33 cellular contexts compared by ENCODE assay signal in genomic region chr16:48936811-48937210, GRCh38.
A peak's percentile ranks its signal among the peaks of the same experiment; 100 is the strongest.
DNase-seq lines count a peak whose midpoint lies in the region; ATAC-seq and TF ChIP-seq lines count a peak whose summit lies in the region.
"Had no signal": no experiment of that assay in that cellular context is flagged by ENCODE, and none has a peak within 500 bp of the region (broad histone marks: within the 10 kb centered on the region; RNA-seq: fewer than 3 reads in every experiment).

No MANE protein-coding gene starts in this region.

- H3K9me3 Mint-ChIP-seq in nephron progenitor cell = no peaks in the 10 kb centered on the region
- H3K9me3 Mint-ChIP-seq: CD8-positive, alpha-beta T cell had no signal

- H3K4me3 ChIP-seq in spleen (no peak overlapping the region), thyroid gland (replicated peaks in 1 of 3) (no peak overlapping the region), gastroesophageal sphincter (no peak overlapping the region)
- H3K4me3 ChIP-seq: A549; BLaER1; BLaER1 treated with 17β-estradiol and CSF1 and Interleukin-3, amounts not matched to agents 10 nM and 100 nM had no signal

- 75 to 96% (median 85%) methylated on average over 5 of the region's 5 CpGs for WGBS in spleen, 5 donors
- WGBS in thyroid gland, 2 donors = 36 to 63% methylated on average over 5 of the region's 5 CpGs
- 85 to 93% methylated on average over 3 to 4 of the region's 5 CpGs for WGBS in gastroesophageal sphincter (ENCODE audit: low coverage in 1 of 2), 2 donors

- no peak for TF ChIP-seq EP300 in gastroesophageal sphincter (IDR thresholded peaks at IDR 0.05)

- intact Hi-C loops in spleen (cut with DNase I; ENCODE audit: low total_unique reads) (no loop called here), thyroid gland (cut with DNase I) (no loop called here)

- TF ChIP-seq CTCF in nephron progenitor cell (IDR thresholded peaks at IDR 0.05) (no peak), spleen (IDR thresholded peaks at IDR 0.05 in 8 of 11, conservative IDR thresholded peaks at IDR 0.05 in 3 of 11) (no peak), thyroid gland (IDR thresholded peaks at IDR 0.05) (no peak), gastroesophageal sphincter (IDR thresholded peaks at IDR 0.05) (no peak)

- H3K4me1 ChIP-seq in spleen (no peaks in the 10 kb centered on the region), thyroid gland (peaks cover 21 to 30% of the 10 kb centered on the region in 2 donors), gastroesophageal sphincter (no peaks in the 10 kb centered on the region)
- H3K4me1 ChIP-seq: A549; BE2C; BLaER1; BLaER1 treated with 17β-estradiol and CSF1 and Interleukin-3, amounts not matched to agents 10 nM and 100 nM; Caco-2 had no signal

- no peak for ATAC-seq in GM21786 (IDR thresholded peaks at IDR 0.05; ENCODE audit: unreplicated experiment)
- ATAC-seq in gastroesophageal sphincter = no peak
- ATAC-seq: A549; CD8-positive, alpha-beta T cell had no signal

- H3K36me3 Mint-ChIP-seq in nephron progenitor cell (ENCODE audit: low read depth) = no peaks in the 10 kb centered on the region
- H3K36me3 Mint-ChIP-seq: CD14-positive monocyte; CD4-positive, alpha-beta memory T cell; CD4-positive, CD25-positive, alpha-beta regulatory T cell; CD8-positive, alpha-beta memory T cell; CD8-positive, alpha-beta T cell had no signal

- H3K27me3 ChIP-seq in spleen (replicated peaks in 1 of 7) (no peaks in the 10 kb centered on the region), thyroid gland (no peaks in the 10 kb centered on the region), gastroesophageal sphincter (no peaks in the 10 kb centered on the region)
- H3K27me3 ChIP-seq: BE2C; BLaER1; BLaER1 treated with 17β-estradiol and CSF1 and Interleukin-3, amounts not matched to agents 10 nM and 100 nM had no signal

- H3K36me3 ChIP-seq in spleen = no peaks in the 10 kb centered on the region
- no peaks in the 10 kb centered on the region for H3K36me3 ChIP-seq in thyroid gland
- no peaks in the 10 kb centered on the region for H3K36me3 ChIP-seq in gastroesophageal sphincter
- H3K36me3 ChIP-seq: BE2C; BLaER1; BLaER1 treated with 17β-estradiol and CSF1 and Interleukin-3, amounts not matched to agents 10 nM and 100 nM had no signal

- peak overlapping the region; percentile 18 for H3K27ac Mint-ChIP-seq in nephron progenitor cell
- H3K27ac Mint-ChIP-seq: B cell; CD14-positive monocyte; CD4-positive, alpha-beta memory T cell; CD4-positive, alpha-beta T cell; CD4-positive, CD25-positive, alpha-beta regulatory T cell; CD8-positive, alpha-beta memory T cell; CD8-positive, alpha-beta T cell had no signal

- H3K9me3 ChIP-seq in spleen = peaks cover 0 to 10% (median 0%) of the 10 kb centered on the region in 8 donors
- H3K9me3 ChIP-seq in thyroid gland = no peaks in the 10 kb centered on the region
- no peaks in the 10 kb centered on the region for H3K9me3 ChIP-seq in gastroesophageal sphincter

- no peak for TF ChIP-seq POLR2A in spleen (IDR thresholded peaks at IDR 0.05)
- no peak for TF ChIP-seq POLR2A in thyroid gland (IDR thresholded peaks at IDR 0.05)
- TF ChIP-seq POLR2A in gastroesophageal sphincter (IDR thresholded peaks at IDR 0.05) = no peak

- DNase-seq in nephron progenitor cell (no peak), spleen (peak; percentile 47), thyroid gland (peak; percentile 76 to 82)
- DNase-seq in stimulated activated naive CD4-positive, alpha-beta T cell treated with Interleukin-2 at 50 U/mL for 16 hours (lab: John Stamatoyannopoulos, UW) = no peak
- DNase-seq: 8988T; ACHN; AML-193; BE2C; C1 segment of cervical spinal cord; Caco-2; Calu3; CD4-positive, alpha-beta memory T cell; CD4-positive, alpha-beta T cell; CD4-positive, CD25-positive, alpha-beta regulatory T cell; CD8-positive, alpha-beta memory T cell; CD8-positive, alpha-beta T cell; COR-L47; DMS 273 treated with DMSO at 0.1 percent for 48 hours; DMS153; DMS53; DMS79; DMS79 treated with DMSO at 0.1 percent for 48 hours; DND-41; EL had no signal

- H3K4me1 Mint-ChIP-seq in nephron progenitor cell = peaks cover 8% of the 10 kb centered on the region
- H3K4me1 Mint-ChIP-seq: B cell; CD14-positive monocyte; CD4-positive, alpha-beta memory T cell; CD4-positive, CD25-positive, alpha-beta regulatory T cell; CD8-positive, alpha-beta memory T cell had no signal

- no peak overlapping the region for H3K4me3 Mint-ChIP-seq in nephron progenitor cell
- H3K4me3 Mint-ChIP-seq: B cell; CD14-positive monocyte; CD4-positive, alpha-beta memory T cell; CD4-positive, alpha-beta T cell; CD4-positive, CD25-positive, alpha-beta regulatory T cell; CD8-positive, alpha-beta memory T cell; CD8-positive, alpha-beta T cell had no signal

- H3K27me3 Mint-ChIP-seq in nephron progenitor cell (ENCODE audit: low read depth, poor library complexity) = peaks cover 8% of the 10 kb centered on the region
- H3K27me3 Mint-ChIP-seq: B cell; CD4-positive, alpha-beta memory T cell; CD4-positive, alpha-beta T cell; CD4-positive, CD25-positive, alpha-beta regulatory T cell; CD8-positive, alpha-beta memory T cell had no signal

- H3K27ac ChIP-seq in spleen (no peak overlapping the region), thyroid gland (peak overlapping the region; percentile 61 to 81 (median 77)), gastroesophageal sphincter (no peak overlapping the region)
- H3K27ac ChIP-seq: 22Rv1; A549; BLaER1; BLaER1 treated with 17β-estradiol and CSF1 and Interleukin-3, amounts not matched to agents 10 nM and 100 nM; C4-2B had no signal

Comparison
In these comparisons a context has a peak if more than half of its experiments do, and no peak if none do; other contexts are left out.
1. DNase-seq: peak in spleen (single experiment) and thyroid gland (2 of 2); none in nephron progenitor cell (single experiment) and stimulated activated naive CD4-positive, alpha-beta T cell treated with Interleukin-2 at 50 U/mL for 16 hours (single experiment).
2. H3K27ac ChIP-seq: peak in thyroid gland (3 of 3); none in spleen (0 of 8) and gastroesophageal sphincter (0 of 4).